ENCODE assay signal across 11 cellular contexts in genomic region chr19:54667217-54667616, GRCh38. TPM values are rescaled to one million over a fixed set of nuclear protein-coding genes. Genes with fewer than 3 reads are reported as not detected.
"Had no signal": no experiment of that assay in that cellular context is flagged by ENCODE, and none has a peak within 500 bp of the region (broad histone marks: within the 10 kb centered on the region; RNA-seq: fewer than 3 reads in every experiment).

No MANE protein-coding gene starts in this region.

- H3K27ac ChIP-seq: GM23248, HL-60 had no signal

- H3K36me3 ChIP-seq: HAP-1 had no signal

- H3K4me3 ChIP-seq: GM23248, HAP-1 had no signal

- H3K9me3 ChIP-seq: HAP-1 had no signal

- ATAC-seq: HCT116, HepG2 had no signal

- H2AFZ ChIP-seq: GM23248 had no signal

- H3K4me1 ChIP-seq: HAP-1 had no signal

- DNase-seq: GM23248, GOT3, H7, HFFc6 had no signal

- H3K9ac ChIP-seq: GM23248 had no signal

RNA-seq across cellular contexts. Expression of gene LILRB4, which starts 4.4 kb away (rescaled TPM):
- total RNA-seq: GM23248, H4, H7, HepG2, HFFc6, HT1080 had no signal
- polyA plus RNA-seq: GM23248, HepG2 had no signal

RNA-seq across cellular contexts. Expression of gene LILRB1, which starts 36.9 kb away (rescaled TPM):
- total RNA-seq: GM23248, H4, H7, HepG2, HFFc6, HT1080 had no signal
- polyA plus RNA-seq: HepG2 had no signal

RNA-seq across cellular contexts. Expression of gene KIR3DL3, which starts 57.0 kb away (rescaled TPM):
- total RNA-seq: GM23248, H4, H7, HepG2, HFFc6, HT1080 had no signal
- polyA plus RNA-seq: GM23248, HepG2, IgD-negative memory B cell had no signal
